12 cellular contexts compared by ENCODE assay signal in genomic region chr10:52755297-52756062, GRCh38. TPM values are rescaled to one million over a fixed set of nuclear protein-coding genes. Genes with fewer than 3 reads are reported as not detected.
DNase-seq lines count a peak whose midpoint lies in the region; ATAC-seq and TF ChIP-seq lines count a peak whose summit lies in the region.
"Had no signal": no experiment of that assay in that cellular context is flagged by ENCODE, and none has a peak within 500 bp of the region (broad histone marks: within the 10 kb centered on the region; RNA-seq: fewer than 3 reads in every experiment).

No MANE protein-coding gene starts in this region.

- no peaks in the 10 kb centered on the region for H3K4me1 ChIP-seq in mucosa of descending colon (ENCODE audit: low read depth)

- H3K36me3 ChIP-seq in mucosa of descending colon (ENCODE audit: low read depth) (no peaks in the 10 kb centered on the region), MG63 (no peaks in the 10 kb centered on the region)

- H3K9me3 ChIP-seq in mucosa of descending colon (no peaks in the 10 kb centered on the region), MG63 (no peaks in the 10 kb centered on the region)

- TF ChIP-seq CTCF in cardiac fibroblast (IDR thresholded peaks at IDR 0.05; ENCODE audit: low read depth, low read length) (no peak), mucosa of descending colon (IDR thresholded peaks at IDR 0.05) (no peak)

- H3K4me3 ChIP-seq in cardiac fibroblast (replicated peaks in 1 of 2; ENCODE audit: low read depth in 2 of 2, low read length in 2 of 2) (no peak overlapping the region), mucosa of descending colon (no peak overlapping the region), MG63 (no peak overlapping the region)

- ATAC-seq in mucosa of descending colon (peak; percentile 40), HG02973 (IDR thresholded peaks at IDR 0.05; ENCODE audit: unreplicated experiment) (no peak)
- ATAC-seq: activated CD8-positive, alpha-beta memory T cell treated with anti-CD3 and anti-CD28 coated beads, Interleukin-2, amount 10 ng/mL, durations not matched to agents 7 days and 5 days had no signal

- DNase-seq in GDM1 (lab: John Stamatoyannopoulos, UW) (peak; percentile 86), LHCN-M2 (ENCODE audit: low read depth) (peak; percentile 65), cardiac fibroblast (ENCODE audit: low read depth in 2 of 2) (peak; percentile 64 to 76), mucosa of descending colon (peak in 1 of 3 donors; percentile 16), NCI-H510A treated with DMSO at 0.1 percent for 48 hours (lab: John Stamatoyannopoulos, UW) (no peak), MG63 (no peak), GM19238 (ENCODE audit: insufficient read length, low spot score) (no peak)
- DNase-seq: activated CD8-positive, alpha-beta memory T cell treated with anti-CD3 and anti-CD28 coated beads, Interleukin-2, amount 10 ng/mL, durations not matched to agents 7 days and 5 days; effector memory CD4-positive, alpha-beta T cell; naive B cell had no signal

- intact Hi-C loops in mucosa of descending colon (cut with DNase I, micrococcal nuclease): no loop called here

- no peaks in the 10 kb centered on the region for H3K27me3 ChIP-seq in MG63

RNA-seq across cellular contexts. Expression of gene MBL2, which starts 17.1 kb away (rescaled TPM):
- total RNA-seq in LHCN-M2 (2014; rRNA removed) (not detected in 2 replicates), mucosa of descending colon (not detected)
- polyA plus RNA-seq in LHCN-M2 (2012): not detected
- total RNA-seq in MG63 (2014; rRNA removed; shearing (Covaris generic); ENCODE audit: low replicate concordance): not detected in 2 replicates
- total RNA-seq: activated CD8-positive, alpha-beta memory T cell treated with anti-CD3 and anti-CD28 coated beads, Interleukin-2, amount 10 ng/mL, durations not matched to agents 7 days and 5 days; Daoy had no signal

Comparison
In these comparisons a context has a peak if more than half of its experiments do, and no peak if none do; other contexts are left out.
1. DNase-seq: peak in GDM1 (single experiment), LHCN-M2 (single experiment) and cardiac fibroblast (2 of 2); none in NCI-H510A treated with DMSO at 0.1 percent for 48 hours (single experiment), MG63 (single experiment) and GM19238 (single experiment).